31 cellular contexts compared by ENCODE assay signal in the genomic region with DNA sequence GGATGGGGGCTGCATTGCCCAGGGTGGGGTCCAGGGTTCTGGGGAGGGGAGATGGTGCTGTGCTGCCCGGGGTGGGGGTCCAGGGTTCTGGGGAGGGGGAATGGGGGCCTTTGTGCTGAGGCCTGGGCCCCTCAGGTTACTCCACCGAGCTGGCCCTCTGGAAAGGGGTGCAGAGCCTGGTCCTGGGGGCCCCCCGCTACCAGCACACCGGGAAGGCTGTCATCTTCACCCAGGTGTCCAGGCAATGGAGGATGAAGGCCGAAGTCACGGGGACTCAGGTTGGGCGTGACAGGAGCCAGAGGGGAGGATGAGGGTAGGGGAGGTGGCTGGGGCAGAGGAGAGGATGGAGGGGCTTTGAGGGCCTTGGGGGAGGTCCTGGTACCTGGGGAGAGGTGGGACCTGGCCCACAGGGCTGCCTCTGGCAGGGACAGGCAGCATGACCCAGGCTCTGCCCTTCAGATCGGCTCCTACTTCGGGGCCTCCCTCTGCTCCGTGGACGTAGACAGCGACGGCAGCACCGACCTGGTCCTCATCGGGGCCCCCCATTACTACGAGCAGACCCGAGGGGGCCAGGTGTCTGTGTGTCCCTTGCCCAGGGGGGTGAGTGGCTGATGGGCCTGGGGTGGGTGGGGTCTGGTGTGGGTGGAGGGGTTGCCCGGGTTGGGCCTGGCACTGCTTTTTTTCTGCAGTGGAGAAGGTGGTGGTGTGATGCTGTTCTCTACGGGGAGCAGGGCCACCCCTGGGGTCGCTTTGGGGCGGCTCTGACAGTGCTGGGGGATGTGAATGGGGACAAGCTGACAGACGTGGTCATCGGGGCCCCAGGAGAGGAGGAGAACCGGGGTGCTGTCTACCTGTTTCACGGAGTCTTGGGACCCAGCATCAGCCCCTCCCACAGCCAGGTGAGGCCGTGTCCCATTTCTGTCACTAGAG. TPM values are rescaled to one million over a fixed set of nuclear protein-coding genes. Genes with fewer than 3 reads are reported as not detected.
A peak's percentile ranks its signal among the peaks of the same experiment; 100 is the strongest.
DNase-seq lines count a peak whose midpoint lies in the region; ATAC-seq, FAIRE-seq and TF ChIP-seq lines count a peak whose summit lies in the region.
"Had no signal": no experiment of that assay in that cellular context is flagged by ENCODE, and none has a peak within 500 bp of the region (broad histone marks: within the 10 kb centered on the region; RNA-seq: fewer than 3 reads in every experiment).

No MANE protein-coding gene starts in this region.

- H3K9ac ChIP-seq in NT2/D1 (ENCODE audit: insufficient read length, low read depth) = peak overlapping the region; percentile 34

- H3K4me1 Mint-ChIP-seq in immature natural killer cell = peaks cover 72% of the 10 kb centered on the region in 2 donors

- ATAC-seq in omental fat pad (ENCODE audit: low FRiP score) (no peak), GM21423 (IDR thresholded peaks at IDR 0.05; ENCODE audit: unreplicated experiment) (no peak)

- H3K4me3 Mint-ChIP-seq in immature natural killer cell = no peak overlapping the region
- H3K4me3 Mint-ChIP-seq: CD14-positive monocyte; CD8-positive, alpha-beta memory T cell had no signal

- H3K27ac Mint-ChIP-seq in immature natural killer cell = peak overlapping the region in 4 of 6 donors; percentile 31 to 88 (median 66)
- H3K27ac Mint-ChIP-seq: CD8-positive, alpha-beta memory T cell had no signal

- H3K27me3 Mint-ChIP-seq in immature natural killer cell (ENCODE audit: low read depth in 3 of 3) = peaks cover 2 to 12% (median 5%) of the 10 kb centered on the region in 3 donors
- H3K27me3 Mint-ChIP-seq: CD8-positive, alpha-beta memory T cell had no signal

- no peaks in the 10 kb centered on the region for H3K4me1 ChIP-seq in NT2/D1 (ENCODE audit: insufficient read depth, insufficient read length)
- H3K4me1 ChIP-seq: BE2C had no signal

- peaks cover 2 to 29% (median 16%) of the 10 kb centered on the region in 3 donors for H3K36me3 Mint-ChIP-seq in immature natural killer cell
- H3K36me3 Mint-ChIP-seq: CD8-positive, alpha-beta memory T cell had no signal

- no peak overlapping the region for H3K4me3 ChIP-seq in NT2/D1 (ENCODE audit: insufficient read length, low read depth)
- H3K4me3 ChIP-seq: PC-9, SK-N-MC had no signal

- no peak for FAIRE-seq in GM19239 (lab: Jason Lieb, UNC)
- FAIRE-seq: GM12892, HTR-8/SVneo had no signal

- no peak for TF ChIP-seq CTCF in omental fat pad (IDR thresholded peaks at IDR 0.05)

- DNase-seq in activated effector memory CD4-positive, alpha-beta T cell treated with anti-CD3 and anti-CD28 coated beads, Interleukin-2, amount 50 U/mL, for 16 hours = peak; percentile 53
- DNase-seq in activated effector memory CD4-positive, alpha-beta T cell treated with Interleukin-2 at 50 U/mL for 16 hours = no peak
- DNase-seq in NT2/D1 (ENCODE audit: low read depth, low spot score) (no peak), immature natural killer cell (no peak), omental fat pad (ENCODE audit: low spot score) (peak; percentile 5), GM19239 (ENCODE audit: insufficient read length, low spot score) (no peak), HUDEP-2 (lab: John Stamatoyannopoulos, UW; ENCODE audit: unreplicated experiment in 76 of 76) (no peak)
- DNase-seq: 8988T; ACHN; BE2C; Calu3; CD8-positive, alpha-beta memory T cell; DND-41; IMR-90; KG1; MM.1S; NCI-H1417; NCI-H1694; NCI-H2029 treated with DMSO at 0.1 percent for 48 hours; NCI-H446 treated with DMSO at 0.1 percent for 48 hours; NCI-H526; NCI-H82; NK-92 treated with Interleukin-12 subunit alpha and Interleukin-12 subunit beta, amount 100 ng/mL, for 24 hours; PC-9; SIG-M5 had no signal

- H3K9me3 Mint-ChIP-seq in immature natural killer cell = no peaks in the 10 kb centered on the region
- H3K9me3 Mint-ChIP-seq: CD8-positive, alpha-beta memory T cell had no signal

- H3K9me3 ChIP-seq in NT2/D1 (ENCODE audit: insufficient read depth, low read length) = no peaks in the 10 kb centered on the region
- H3K9me3 ChIP-seq: BE2C had no signal

- no peaks in the 10 kb centered on the region for H3K36me3 ChIP-seq in NT2/D1 (ENCODE audit: insufficient read depth, insufficient read length, low read length)
- H3K36me3 ChIP-seq: BE2C had no signal

- H3K27me3 ChIP-seq in NT2/D1 (ENCODE audit: insufficient read depth, insufficient read length) = no peaks in the 10 kb centered on the region
- H3K27me3 ChIP-seq: BE2C had no signal

RNA-seq across cellular contexts. Expression of a gene that starts 7.8 kb away (rescaled TPM):
- 10 to 100 TPM; 41.6 to 82.9 (median 47.9) TPM for polyA plus RNA-seq in immature natural killer cell
- total RNA-seq in omental fat pad = 100 to 1,000 TPM in 1 of 4 donors, 10 to 100 TPM in 3; 11.7 to 161 (median 27.0) TPM

RNA-seq across cellular contexts. Expression of a gene that starts 30.4 kb away (rescaled TPM):
- polyA plus RNA-seq in immature natural killer cell = under 1 TPM in 2 of 3 donors, not detected in 1; 0.27 to 0.47 TPM
- total RNA-seq in omental fat pad = under 1 TPM in 3 of 4 donors, not detected in 1; 0.28 to 0.47 (median 0.36) TPM
- total RNA-seq: Calu3; CD8-positive, alpha-beta memory T cell; H4; IMR-90; PC-9 had no signal
- polyA plus RNA-seq: CD14-positive monocyte, IMR-90 had no signal

Comparison
In these comparisons a context has a peak if more than half of its experiments do, and no peak if none do; other contexts are left out.
1. DNase-seq: peak in activated effector memory CD4-positive, alpha-beta T cell treated with anti-CD3 and anti-CD28 coated beads, Interleukin-2, amount 50 U/mL, for 16 hours (single experiment) and omental fat pad (single experiment); none in activated effector memory CD4-positive, alpha-beta T cell treated with Interleukin-2 at 50 U/mL for 16 hours (single experiment), NT2/D1 (single experiment), immature natural killer cell (0 of 3), GM19239 (single experiment) and HUDEP-2 (0 of 76).